ENCODE assay signal across 8 cellular contexts in genomic region chr14:67620217-67620789, GRCh38. TPM values are rescaled to one million over a fixed set of nuclear protein-coding genes. Genes with fewer than 3 reads are reported as not detected.
DNase-seq lines count a peak whose midpoint lies in the region; ATAC-seq and TF ChIP-seq lines count a peak whose summit lies in the region.

No MANE protein-coding gene starts in this region.

- H3K4me3 ChIP-seq in epithelial cell of proximal tubule (ENCODE audit: low read depth, low read length) = peak overlapping the region; percentile 81

- no peak overlapping the region for H3K27ac Mint-ChIP-seq in activated naive CD4-positive, alpha-beta T cell treated with anti-CD3 and anti-CD28 coated beads, Interleukin-2, amount 10 ng/mL, durations not matched to agents 7 days and 5 days
- H3K27ac Mint-ChIP-seq in natural killer cell = peak overlapping the region; percentile 95 to 98

- CTCF ChIA-PET in activated naive CD4-positive, alpha-beta T cell treated with anti-CD3 and anti-CD28 coated beads, Interleukin-2, amount 10 ng/mL, durations not matched to agents 7 days and 5 days (lab: Charles Lee) = interaction anchor here (1.3 to 5.9 kb wide), 9 partner anchors 11 to 94 kb away, joined by 3 to 96 read pairs (median 5); partner anchors contain the start of genes PIGH and RDH12

- DNase-seq in activated naive CD4-positive, alpha-beta T cell treated with anti-CD3 and anti-CD28 coated beads, Interleukin-2, amount 10 ng/mL, durations not matched to agents 7 days and 5 days = peak; percentile 23
- DNase-seq in activated naive CD4-positive, alpha-beta T cell (lab: John Stamatoyannopoulos, UW) = no peak
- DNase-seq in SK-N-DZ (ENCODE audit: low spot score) (peak; percentile 22), epithelial cell of proximal tubule (ENCODE audit: low read depth) (no peak), natural killer cell (no peak), NCI-H226 (no peak)

- H3K9me3 Mint-ChIP-seq in activated naive CD4-positive, alpha-beta T cell treated with anti-CD3 and anti-CD28 coated beads, Interleukin-2, amount 10 ng/mL, durations not matched to agents 7 days and 5 days = no peaks in the 10 kb centered on the region
- H3K9me3 Mint-ChIP-seq in natural killer cell = no peaks in the 10 kb centered on the region

- no peaks in the 10 kb centered on the region for H3K36me3 Mint-ChIP-seq in activated naive CD4-positive, alpha-beta T cell treated with anti-CD3 and anti-CD28 coated beads, Interleukin-2, amount 10 ng/mL, durations not matched to agents 7 days and 5 days
- no peaks in the 10 kb centered on the region for H3K36me3 Mint-ChIP-seq in natural killer cell

- TF ChIP-seq CTCF in epithelial cell of proximal tubule (conservative IDR thresholded peaks at IDR 0.05; ENCODE audit: low read depth, low read length) = no peak
- TF ChIP-seq CTCF in natural killer cell (IDR thresholded peaks at IDR 0.05) = no peak

- peak overlapping the region; percentile 77 for H3K4me3 Mint-ChIP-seq in activated naive CD4-positive, alpha-beta T cell treated with anti-CD3 and anti-CD28 coated beads, Interleukin-2, amount 10 ng/mL, durations not matched to agents 7 days and 5 days
- peak overlapping the region; percentile 90 for H3K4me3 Mint-ChIP-seq in natural killer cell

- ATAC-seq in natural killer cell (no peak), HG02588 (IDR thresholded peaks at IDR 0.05; ENCODE audit: unreplicated experiment) (no peak), GM18858 (IDR thresholded peaks at IDR 0.05; ENCODE audit: unreplicated experiment) (no peak)

- peaks cover 35% of the 10 kb centered on the region for H3K4me1 Mint-ChIP-seq in activated naive CD4-positive, alpha-beta T cell treated with anti-CD3 and anti-CD28 coated beads, Interleukin-2, amount 10 ng/mL, durations not matched to agents 7 days and 5 days
- H3K4me1 Mint-ChIP-seq in natural killer cell = peaks cover 21 to 25% of the 10 kb centered on the region in 2 donors

- H3K27me3 Mint-ChIP-seq in activated naive CD4-positive, alpha-beta T cell treated with anti-CD3 and anti-CD28 coated beads, Interleukin-2, amount 10 ng/mL, durations not matched to agents 7 days and 5 days = peaks cover 24% of the 10 kb centered on the region
- H3K27me3 Mint-ChIP-seq in natural killer cell (ENCODE audit: low read depth in 2 of 2) = peaks cover 0 to 11% of the 10 kb centered on the region in 2 donors

- intact Hi-C loops in natural killer cell (cut with micrococcal nuclease) = no loop called here

RNA-seq across cellular contexts. Expression of gene ARG2, which starts 0.6 kb away (rescaled TPM):
- polyA plus RNA-seq in SK-N-DZ (2014; cell fraction: cytosol; rRNA removed) = 20.7 and 22.2 TPM in 2 replicates
- polyA plus RNA-seq in SK-N-DZ (2014; cell fraction: nucleus; rRNA removed) = 14.2 and 20.2 TPM in 2 replicates
- total RNA-seq in epithelial cell of proximal tubule = 25.9 TPM in 2 replicates
- total RNA-seq in natural killer cell = 1 to 10 TPM; 1.2 to 7.4 (median 1.4) TPM

RNA-seq across cellular contexts. Expression of gene PIGH, which starts 20.2 kb away (rescaled TPM):
- polyA plus RNA-seq in SK-N-DZ (2014; cell fraction: cytosol; rRNA removed) = 37.4 and 45.8 TPM in 2 replicates
- polyA plus RNA-seq in SK-N-DZ (2014; cell fraction: nucleus; rRNA removed) = 45.1 and 55.3 TPM in 2 replicates
- total RNA-seq in epithelial cell of proximal tubule (13.9 and 19.9 TPM in 2 replicates), natural killer cell (10 to 100 TPM; 50.9 to 56.0 (median 54.5) TPM)

RNA-seq across cellular contexts. Expression of gene VTI1B, which starts 54.1 kb away (rescaled TPM):
- polyA plus RNA-seq in SK-N-DZ (2014; cell fraction: cytosol; rRNA removed) = 33.7 and 37.7 TPM in 2 replicates
- 23.7 and 26.7 TPM in 2 replicates for polyA plus RNA-seq in SK-N-DZ (2014; cell fraction: nucleus; rRNA removed)
- total RNA-seq in epithelial cell of proximal tubule (40.4 and 46.2 TPM in 2 replicates), natural killer cell (10 to 100 TPM; 47.5 to 77.1 (median 57.9) TPM)

Comparison
In these comparisons a context has a peak if more than half of its experiments do, and no peak if none do; other contexts are left out.
1. DNase-seq: peak in activated naive CD4-positive, alpha-beta T cell treated with anti-CD3 and anti-CD28 coated beads, Interleukin-2, amount 10 ng/mL, durations not matched to agents 7 days and 5 days (single experiment) and SK-N-DZ (single experiment); none in activated naive CD4-positive, alpha-beta T cell (0 of 4), epithelial cell of proximal tubule (single experiment), natural killer cell (single experiment) and NCI-H226 (single experiment).